20 cellular contexts compared by ENCODE assay signal in genomic region chr5:65822696-65823095, GRCh38.
"Had no signal": no experiment of that assay in that cellular context is flagged by ENCODE, and none has a peak within 500 bp of the region (broad histone marks: within the 10 kb centered on the region; RNA-seq: fewer than 3 reads in every experiment).

No MANE protein-coding gene starts in this region.

- H3K4me1 ChIP-seq: adrenal gland, body of pancreas, upper lobe of right lung had no signal

- H3K27ac ChIP-seq: adrenal gland, body of pancreas, foreskin keratinocyte, right atrium auricular region, thoracic aorta, upper lobe of right lung, WERI-Rb-1 had no signal

- DNase-seq: activated CD4-positive, alpha-beta memory T cell treated with anti-CD3 and anti-CD28 coated beads for 36 hours; activated effector memory CD4-positive, alpha-beta T cell treated with anti-CD3 and anti-CD28 coated beads, Interleukin-2, amount 50 U/mL, for 16 hours; activated T-cell treated with anti-CD3 and anti-CD28 coated beads, Interleukin-2, amount 50 U/mL, for 4 hours; adrenal gland; body of pancreas; cortex of kidney; effector CD8-positive, alpha-beta T cell; immature natural killer cell; left cardiac atrium; mucosa of descending colon; naive thymus-derived CD8-positive, alpha-beta T cell; posterior cingulate gyrus; stimulated activated CD4-positive, alpha-beta T cell treated with anti-CD3 and anti-CD28 coated beads, Interleukin-4, amount 100 ng/mL, for 4 hours; stimulated activated CD8-positive, alpha-beta memory T cell treated with anti-CD3 and anti-CD28 coated beads, Interleukin-4, amount 100 ng/mL, for 48 hours; stimulated activated naive CD8-positive, alpha-beta T cell treated with anti-CD3 and anti-CD28 coated beads, Interleukin-15, amount 100 ng/mL, for 72 hours; upper lobe of right lung; WERI-Rb-1 had no signal

- H3K36me3 ChIP-seq: adrenal gland, right atrium auricular region, thoracic aorta, upper lobe of right lung, WERI-Rb-1 had no signal

- H3K4me3 ChIP-seq: adrenal gland, body of pancreas, mucosa of descending colon, right atrium auricular region, thoracic aorta, upper lobe of right lung had no signal

- H3K27me3 ChIP-seq: adrenal gland, body of pancreas, foreskin keratinocyte, right atrium auricular region, upper lobe of right lung had no signal

- H3K9me3 ChIP-seq: adrenal gland, body of pancreas, mucosa of descending colon, right atrium auricular region, thoracic aorta, upper lobe of right lung had no signal
